1 cellular context compared by ENCODE assay signal in genomic region chr6:31619805-31620585, GRCh38.
A peak's percentile ranks its signal among the peaks of the same experiment; 100 is the strongest.
TF ChIP-seq lines count a peak whose summit lies in the region.

No MANE protein-coding gene starts in this region.

TF ChIP-seq in HepG2, 621 proteins besides CTCF, POLR2A, EP300 and RAD21 (continued from another document and continues in another):
- TF ChIP-seq AHDC1 (CRISPR knock-in tag; IDR thresholded peaks at IDR 0.05; ENCODE audit: borderline replicate concordance) (no peak), EZH2 (conservative IDR thresholded peaks at IDR 0.05; ENCODE audit: low read depth, low read length) (no peak), MAFG (CRISPR knock-in tag; IDR thresholded peaks at IDR 0.05) (no peak), STAG1 (CRISPR knock-in tag; IDR thresholded peaks at IDR 0.05) (no peak), NFYC (CRISPR knock-in tag; IDR thresholded peaks at IDR 0.05) (peak; percentile 79), ZNF280D (CRISPR knock-in tag; IDR thresholded peaks at IDR 0.05) (peak; percentile 60; the same call in 1 of the 2 replicates), ZFP91 (CRISPR knock-in tag; IDR thresholded peaks at IDR 0.05; ENCODE audit: borderline replicate concordance) (peak; percentile 87), ZFP90 (CRISPR knock-in tag; IDR thresholded peaks at IDR 0.05; ENCODE audit: borderline replicate concordance) (peak; percentile 43; the same call in 1 of the 2 replicates), NR3C1 (CRISPR knock-in tag; IDR thresholded peaks at IDR 0.05) (no peak), NRL (CRISPR knock-in tag; IDR thresholded peaks at IDR 0.05; ENCODE audit: borderline replicate concordance) (peak; percentile 70; the same call in 1 of the 2 replicates), ZNF367 (CRISPR knock-in tag; IDR thresholded peaks at IDR 0.05; ENCODE audit: borderline replicate concordance) (no peak), ZNF335 (CRISPR knock-in tag; IDR thresholded peaks at IDR 0.05) (peak; percentile 84), RBAK (CRISPR knock-in tag; IDR thresholded peaks at IDR 0.05) (peak; percentile 65; the same call in 1 of the 2 replicates), ZNF558 (CRISPR knock-in tag; IDR thresholded peaks at IDR 0.05; ENCODE audit: borderline replicate concordance) (no peak; the same call in 1 of the 2 replicates), ISX (CRISPR knock-in tag; conservative IDR thresholded peaks at IDR 0.05) (no peak), UBTF (CRISPR knock-in tag; IDR thresholded peaks at IDR 0.05) (no peak), TAF15 (IDR thresholded peaks at IDR 0.05; ENCODE audit: low read depth, low read length, poor library complexity, severe bottlenecking) (no peak), ZNF883 (CRISPR knock-in tag; IDR thresholded peaks at IDR 0.05; ENCODE audit: not compliant biosample characterization) (no peak), SOX5 (CRISPR knock-in tag; IDR thresholded peaks at IDR 0.05; ENCODE audit: borderline replicate concordance) (0 out of 2 replicates have a peak, but pooled peaks have one; percentile 49), ZNF703 (CRISPR knock-in tag; IDR thresholded peaks at IDR 0.05; ENCODE audit: borderline replicate concordance) (no peak), EHMT2 (IDR thresholded peaks at IDR 0.05; ENCODE audit: borderline replicate concordance, low read depth, low read length) (no peak), HOXA5 (CRISPR knock-in tag; IDR thresholded peaks at IDR 0.05) (0 out of 2 replicates have a peak, but pooled peaks have one; percentile 9), GATAD2A (CRISPR knock-in tag; IDR thresholded peaks at IDR 0.05) (no peak; the same call in 1 of the 2 replicates), TAF1 (CRISPR knock-in tag; IDR thresholded peaks at IDR 0.05) (no peak; the same call in 1 of the 2 replicates), ZNF224 (CRISPR knock-in tag; IDR thresholded peaks at IDR 0.05) (no peak; the same call in 1 of the 2 replicates), ZNF430 (CRISPR knock-in tag; IDR thresholded peaks at IDR 0.05) (no peak; the same call in 1 of the 2 replicates), HIC2 (CRISPR knock-in tag; IDR thresholded peaks at IDR 0.05; ENCODE audit: low read depth) (0 out of 2 replicates have a peak, but pooled peaks have one; percentile 55), ZNF281 (CRISPR knock-in tag; IDR thresholded peaks at IDR 0.05; ENCODE audit: borderline replicate concordance) (no peak), REL (CRISPR knock-in tag; conservative IDR thresholded peaks at IDR 0.05) (peak; percentile 73; the same call in 1 of the 2 replicates), ZNF772 (CRISPR knock-in tag; IDR thresholded peaks at IDR 0.05) (peak; percentile 98), ZFP36 (IDR thresholded peaks at IDR 0.05; ENCODE audit: borderline replicate concordance, low read depth, low read length, partially characterized antibody) (no peak), KLF16 (CRISPR knock-in tag; IDR thresholded peaks at IDR 0.05) (peak in 1 of 2 experiments; percentile 42; a peak in 2 of 4 replicates), ZNF484 (CRISPR knock-in tag; IDR thresholded peaks at IDR 0.05; ENCODE audit: borderline replicate concordance, low read depth) (no peak), THAP9 (CRISPR knock-in tag; IDR thresholded peaks at IDR 0.05; ENCODE audit: borderline replicate concordance) (no peak; the same call in none of the 2 replicates), NFYB (CRISPR knock-in tag; IDR thresholded peaks at IDR 0.05) (peak; percentile 79), ZBTB1 (CRISPR knock-in tag; IDR thresholded peaks at IDR 0.05; ENCODE audit: borderline replicate concordance) (no peak), ZNF3 (CRISPR knock-in tag; IDR thresholded peaks at IDR 0.05) (no peak), ZFY (CRISPR knock-in tag; IDR thresholded peaks at IDR 0.05) (no peak), GTF2F1 (IDR thresholded peaks at IDR 0.05; ENCODE audit: low read length) (peak; percentile 76; the same call in 1 of the 2 replicates), MATR3 (CRISPR knock-in tag; IDR thresholded peaks at IDR 0.05) (no peak), ZNF567 (CRISPR knock-in tag; IDR thresholded peaks at IDR 0.05; ENCODE audit: borderline replicate concordance) (no peak), SETDB1 (CRISPR knock-in tag; IDR thresholded peaks at IDR 0.05; ENCODE audit: borderline replicate concordance) (no peak), KDM3A (CRISPR knock-in tag; IDR thresholded peaks at IDR 0.05; ENCODE audit: low read depth) (no peak)
